7 cellular contexts compared by ENCODE assay signal in the genomic region with DNA sequence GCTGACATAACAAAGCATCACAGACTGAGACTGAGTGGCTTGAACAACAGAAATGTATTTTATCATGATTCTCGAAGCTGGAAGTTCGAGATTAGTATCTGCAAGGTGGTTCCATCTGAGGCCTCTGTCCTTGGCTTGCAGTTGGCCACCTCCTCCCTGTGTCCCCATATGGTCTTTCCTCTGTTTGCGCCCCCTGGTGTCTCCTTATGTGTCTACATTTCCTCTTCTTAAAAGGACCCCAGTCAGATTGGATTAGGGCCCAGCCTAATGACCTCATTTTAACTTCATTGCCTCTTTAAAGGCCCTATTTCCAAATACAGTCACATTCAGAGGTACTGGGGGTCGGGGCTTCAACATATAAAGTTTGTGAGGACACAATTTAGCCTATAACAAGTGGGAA. TPM values are rescaled to one million over a fixed set of nuclear protein-coding genes. Genes with fewer than 3 reads are reported as not detected.
A peak's percentile ranks its signal among the peaks of the same experiment; 100 is the strongest.
DNase-seq lines count a peak whose midpoint lies in the region; ATAC-seq and TF ChIP-seq lines count a peak whose summit lies in the region.
"Not testable (repeated sequence)": the region's sequence is repeated elsewhere in the genome, so short reads cannot be mapped to it uniquely, and the experiment has no call there.

No MANE protein-coding gene starts in this region.

- not testable (repeated sequence) for H3K27ac ChIP-seq in right lobe of liver

- DNase-seq in GF-D8 (lab: John Stamatoyannopoulos, UW) (peak; percentile 2), LHCN-M2 (ENCODE audit: low read depth) (peak; percentile 27), NCI-H526 (lab: John Stamatoyannopoulos, UW) (peak; percentile 2 to 27), SKM-1 (lab: John Stamatoyannopoulos, UW; ENCODE audit: unreplicated experiment) (peak; percentile 35), fibroblast of gingiva (ENCODE audit: low read depth) (peak; percentile 3)
- not testable (repeated sequence) for DNase-seq in activated naive CD8-positive, alpha-beta T cell treated with anti-CD3 and anti-CD28 coated beads, Interleukin-2, amount 10 ng/mL, durations not matched to agents 7 days and 5 days; right lobe of liver

- not testable (repeated sequence) for H3K27me3 Mint-ChIP-seq in activated naive CD8-positive, alpha-beta T cell treated with anti-CD3 and anti-CD28 coated beads, Interleukin-2, amount 10 ng/mL, durations not matched to agents 7 days and 5 days

- 27% methylated on average over 1 of the region's 4 CpGs for WGBS in right lobe of liver (ENCODE audit: insufficient coverage, low coverage, low lambda C conversion rate, missing lambda C conversion rate)

- H3K4me3 ChIP-seq in right lobe of liver: not testable (repeated sequence)

- H3K27ac Mint-ChIP-seq in activated naive CD8-positive, alpha-beta T cell treated with anti-CD3 and anti-CD28 coated beads, Interleukin-2, amount 10 ng/mL, durations not matched to agents 7 days and 5 days: not testable (repeated sequence)

- not testable (repeated sequence) for TF ChIP-seq POLR2A in right lobe of liver (IDR thresholded peaks at IDR 0.05)

- H3K27me3 ChIP-seq in right lobe of liver: not testable (repeated sequence)

- peak; percentile 67 for ATAC-seq in activated naive CD8-positive, alpha-beta T cell treated with anti-CD3 and anti-CD28 coated beads, Interleukin-2, amount 10 ng/mL, durations not matched to agents 7 days and 5 days (ENCODE audit: low read depth)
- peak; percentile 33 to 56 (median 51) for ATAC-seq in right lobe of liver

- H3K36me3 Mint-ChIP-seq in activated naive CD8-positive, alpha-beta T cell treated with anti-CD3 and anti-CD28 coated beads, Interleukin-2, amount 10 ng/mL, durations not matched to agents 7 days and 5 days: not testable (repeated sequence)

- H3K36me3 ChIP-seq in right lobe of liver: peaks cover 0 to 28% (median 8%) of the 10 kb centered on the region in 4 donors

- POLR2A ChIA-PET in activated naive CD8-positive, alpha-beta T cell treated with anti-CD3 and anti-CD28 coated beads, Interleukin-2, amount 10 ng/mL, durations not matched to agents 7 days and 5 days (lab: Charles Lee): not testable (repeated sequence)

- TF ChIP-seq CTCF in right lobe of liver (IDR thresholded peaks at IDR 0.05): peak in 3 of 4 donors; percentile 16 to 35 (median 22)

- not testable (repeated sequence) for H3K9me3 Mint-ChIP-seq in activated naive CD8-positive, alpha-beta T cell treated with anti-CD3 and anti-CD28 coated beads, Interleukin-2, amount 10 ng/mL, durations not matched to agents 7 days and 5 days

- H3K9me3 ChIP-seq in right lobe of liver: not testable (repeated sequence)

- H3K4me3 Mint-ChIP-seq in activated naive CD8-positive, alpha-beta T cell treated with anti-CD3 and anti-CD28 coated beads, Interleukin-2, amount 10 ng/mL, durations not matched to agents 7 days and 5 days: not testable (repeated sequence)

- intact Hi-C loops in right lobe of liver (cut with DNase I): not testable (repeated sequence)

- not testable (repeated sequence) for H3K4me1 ChIP-seq in right lobe of liver

- not testable (repeated sequence) for H3K4me1 Mint-ChIP-seq in activated naive CD8-positive, alpha-beta T cell treated with anti-CD3 and anti-CD28 coated beads, Interleukin-2, amount 10 ng/mL, durations not matched to agents 7 days and 5 days

RNA-seq across cellular contexts. Expression of gene NOMO2, which starts 30.0 kb away (rescaled TPM):
- total RNA-seq in LHCN-M2 (2014; rRNA removed): 105 and 111 TPM in 2 replicates
- polyA plus RNA-seq in LHCN-M2 (2012): 128 TPM
- total RNA-seq in activated naive CD8-positive, alpha-beta T cell treated with anti-CD3 and anti-CD28 coated beads, Interleukin-2, amount 10 ng/mL, durations not matched to agents 7 days and 5 days: 10 to 100 TPM; 67.3 to 72.1 TPM
- total RNA-seq in right lobe of liver: 10 to 100 TPM; 53.6 to 88.5 (median 71.4) TPM
